In the genomic region with DNA sequence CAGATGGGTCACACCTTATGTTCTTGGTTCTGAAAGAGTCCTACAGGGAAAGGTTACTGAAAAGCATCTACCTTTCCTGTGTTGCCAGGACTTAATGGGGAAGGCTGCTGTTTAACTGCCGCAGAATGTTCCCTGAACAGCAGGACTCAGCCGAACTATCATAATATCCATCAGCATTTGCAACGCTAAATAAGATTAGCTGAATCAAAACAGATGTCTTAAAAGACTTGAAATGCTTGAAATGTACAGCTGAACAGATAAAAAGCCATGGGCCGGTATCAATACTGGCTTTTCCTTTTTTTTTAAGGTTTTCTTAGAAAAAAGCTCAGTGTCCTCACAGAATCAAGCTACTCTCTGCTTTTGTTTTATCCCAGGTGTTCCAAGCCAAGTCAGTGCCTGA, we compare ENCODE assay signal across 19 cellular contexts. TPM values are rescaled to one million over a fixed set of nuclear protein-coding genes. Genes with fewer than 3 reads are reported as not detected.
DNase-seq lines count a peak whose midpoint lies in the region; ATAC-seq, FAIRE-seq and TF ChIP-seq lines count a peak whose summit lies in the region.
"Had no signal": no experiment of that assay in that cellular context is flagged by ENCODE, and none has a peak within 500 bp of the region (broad histone marks: within the 10 kb centered on the region; RNA-seq: fewer than 3 reads in every experiment).

No MANE protein-coding gene starts in this region.

- WGBS in HepG2 (ENCODE audit: low lambda C conversion rate) = 98% methylated on average over 4 of the region's 4 CpGs
- 89% methylated on average over 3 of the region's 4 CpGs for WGBS in right lobe of liver (ENCODE audit: insufficient coverage, low coverage, low lambda C conversion rate, missing lambda C conversion rate)
- WGBS in body of pancreas, 2 donors = 39 to 43% methylated on average over 4 of the region's 4 CpGs

- no peaks in the 10 kb centered on the region for H3K4me1 ChIP-seq in HepG2 (ENCODE audit: insufficient read depth, low read length)
- H3K4me1 ChIP-seq in right lobe of liver = peaks cover 0 to 6% (median 2%) of the 10 kb centered on the region in 4 donors
- peaks cover 51% of the 10 kb centered on the region for H3K4me1 ChIP-seq in body of pancreas
- H3K4me1 ChIP-seq: BE2C had no signal

- no peak overlapping the region for H3K4me2 ChIP-seq in HepG2 (ENCODE audit: low read depth, low read length)

- ATAC-seq in HepG2 (no peak), right lobe of liver (no peak), body of pancreas (no peak), HG03045 (IDR thresholded peaks at IDR 0.05; ENCODE audit: unreplicated experiment) (no peak)
- ATAC-seq in activated naive CD8-positive, alpha-beta T cell treated with anti-CD3 and anti-CD28 coated beads, Interleukin-2, amount 50 U/mL, for 24 hours = no peak

- no peaks in the 10 kb centered on the region for H3K4me1 Mint-ChIP-seq in osteocyte (ENCODE audit: unreplicated experiment)
- H3K4me1 Mint-ChIP-seq in activated naive CD8-positive, alpha-beta T cell treated with anti-CD3 and anti-CD28 coated beads, Interleukin-2, amount 50 U/mL, for 24 hours = no peaks in the 10 kb centered on the region

- TF ChIP-seq POLR2A in HepG2 (IDR thresholded peaks at IDR 0.05; ENCODE audit: insufficient read depth in 1 of 2, low read depth in 2 of 2, low read length in 2 of 2) = no peak
- TF ChIP-seq POLR2A in right lobe of liver (IDR thresholded peaks at IDR 0.05) = no peak
- no peak for TF ChIP-seq POLR2A in body of pancreas (IDR thresholded peaks at IDR 0.05)

- FAIRE-seq in HepG2 (lab: Jason Lieb, UNC) = no peak
- FAIRE-seq: A204.1, G401.6, GM12891 had no signal

- H3K36me3 ChIP-seq in HepG2 (replicated peaks in 1 of 2; ENCODE audit: control insufficient read depth in 1 of 2, insufficient read depth in 2 of 2, low read length in 2 of 2) (peaks cover 14 to 65% of the 10 kb centered on the region in 2 experiments; a peak in 4 of 5 replicates), right lobe of liver (peaks cover 4 to 60% (median 25%) of the 10 kb centered on the region in 4 donors), body of pancreas (replicated peaks in 1 of 2; ENCODE audit: insufficient read depth in 1 of 2, low read depth in 2 of 2) (peaks cover 0 to 3% of the 10 kb centered on the region in 2 donors)
- H3K36me3 ChIP-seq: BE2C had no signal

- H4K20me1 ChIP-seq in HepG2 (ENCODE audit: insufficient read depth, low read length) = no peaks in the 10 kb centered on the region

- H3K27me3 Mint-ChIP-seq in osteocyte (ENCODE audit: unreplicated experiment) = no peaks in the 10 kb centered on the region
- H3K27me3 Mint-ChIP-seq in activated naive CD8-positive, alpha-beta T cell treated with anti-CD3 and anti-CD28 coated beads, Interleukin-2, amount 50 U/mL, for 24 hours = no peaks in the 10 kb centered on the region
- H3K27me3 Mint-ChIP-seq: CD4-positive, alpha-beta memory T cell had no signal

- H3K9me3 Mint-ChIP-seq in osteocyte (ENCODE audit: unreplicated experiment) = no peaks in the 10 kb centered on the region
- H3K9me3 Mint-ChIP-seq in activated naive CD8-positive, alpha-beta T cell treated with anti-CD3 and anti-CD28 coated beads, Interleukin-2, amount 50 U/mL, for 24 hours = no peaks in the 10 kb centered on the region
- H3K9me3 Mint-ChIP-seq: CD4-positive, alpha-beta memory T cell; HFFc6 had no signal

- H3K9me3 ChIP-seq in HepG2 (ENCODE audit: low read length) = no peaks in the 10 kb centered on the region
- no peaks in the 10 kb centered on the region for H3K9me3 ChIP-seq in right lobe of liver
- H3K9me3 ChIP-seq in body of pancreas = no peaks in the 10 kb centered on the region
- H3K9me3 ChIP-seq: BE2C had no signal

- TF ChIP-seq CTCF in HepG2 (CRISPR knock-in tag; IDR thresholded peaks at IDR 0.05) = no peak
- no peak for TF ChIP-seq CTCF in right lobe of liver (IDR thresholded peaks at IDR 0.05)
- TF ChIP-seq CTCF in body of pancreas (IDR thresholded peaks at IDR 0.05) = no peak
- TF ChIP-seq CTCF in osteocyte (IDR thresholded peaks at IDR 0.05) = no peak

- H3K79me2 ChIP-seq in HepG2 (ENCODE audit: insufficient read depth, low read length) = no peaks in the 10 kb centered on the region

- in situ Hi-C loops in HepG2 (cut with HindIII; ENCODE audit: extremely low pct_ligation_motif_present, low pct_unique_long_range_greater_than_20kb) = no loop called here

- H3K27me3 ChIP-seq in HepG2 (ENCODE audit: control insufficient read depth in 1 of 2, insufficient read depth in 2 of 2, low read length in 2 of 2) = no peaks in the 10 kb centered on the region
- no peaks in the 10 kb centered on the region for H3K27me3 ChIP-seq in right lobe of liver
- no peaks in the 10 kb centered on the region for H3K27me3 ChIP-seq in body of pancreas
- H3K27me3 ChIP-seq: BE2C had no signal

- POLR2A ChIA-PET in HepG2 (lab: Yijun Ruan, JAX) = no interaction called here

- no peak overlapping the region for H2AFZ ChIP-seq in HepG2 (ENCODE audit: low read length)

- TF ChIP-seq EP300 in HepG2 (IDR thresholded peaks at IDR 0.05; ENCODE audit: low read depth in 2 of 2, low read length in 2 of 2) (no peak), HepG2 (CRISPR knock-in tag; IDR thresholded peaks at IDR 0.05; ENCODE audit: borderline replicate concordance) (no peak)

- TSS peak; percentile 19 for BruUV-seq in HepG2 (replicated peaks; lab: Mats Ljungman, UMichigan)

- no peak overlapping the region for H3K9ac ChIP-seq in HepG2 (ENCODE audit: insufficient read depth, low read depth, low read length)

- no peak overlapping the region for H3K27ac ChIP-seq in HepG2 (ENCODE audit: extremely low read length, insufficient read depth, low read length)
- H3K27ac ChIP-seq in right lobe of liver = no peak overlapping the region
- H3K27ac ChIP-seq in body of pancreas = peak overlapping the region in 3 of 4 donors; percentile 39 to 49 (median 40)
- H3K27ac ChIP-seq: C4-2B, HL-60 had no signal

- DNase-seq in HepG2 (ENCODE audit: low spot score) (no peak), right lobe of liver (no peak), NCI-H82 treated with DMSO at 0.1 percent for 48 hours (lab: John Stamatoyannopoulos, UW; ENCODE audit: unreplicated experiment) (peak; percentile 25), body of pancreas (no peak), osteocyte (ENCODE audit: extremely low spot score, unreplicated experiment) (no peak)
- DNase-seq in activated naive CD8-positive, alpha-beta T cell treated with anti-CD3 and anti-CD28 coated beads, Interleukin-2, amount 50 U/mL, for 24 hours = no peak
- DNase-seq: BE2C; CD4-positive, alpha-beta memory T cell; DMS79; EL; HCEC 1CT; HFFc6; IMR-90 had no signal

- H3K4me3 ChIP-seq in HepG2 (replicated peaks in 1 of 3; ENCODE audit: insufficient read depth in 1 of 3, low read depth in 2 of 3, low read length in 3 of 3) = no peak overlapping the region
- H3K4me3 ChIP-seq in right lobe of liver = no peak overlapping the region
- no peak overlapping the region for H3K4me3 ChIP-seq in body of pancreas

- no peak overlapping the region for H3K27ac Mint-ChIP-seq in osteocyte (ENCODE audit: unreplicated experiment)
- H3K27ac Mint-ChIP-seq in activated naive CD8-positive, alpha-beta T cell treated with anti-CD3 and anti-CD28 coated beads, Interleukin-2, amount 50 U/mL, for 24 hours = no peak overlapping the region
- H3K27ac Mint-ChIP-seq: HFFc6 had no signal

- CTCF ChIA-PET in HepG2 (lab: Yijun Ruan, JAX; ENCODE audit: low intra/inter-chr PET ratio, low total read pairs) = no interaction called here

- intact Hi-C loops in HepG2 (cut with micrococcal nuclease; ENCODE audit: unreplicated experiment) (no loop called here), right lobe of liver (cut with DNase I) (loop anchor here in 1 of 2 donors (10.0 kb wide), 1 partner anchor 67 kb away; no protein-coding TSS in a partner anchor), body of pancreas (cut with DNase I) (no loop called here)

- H3K4me3 Mint-ChIP-seq in osteocyte (ENCODE audit: unreplicated experiment) = no peak overlapping the region
- H3K4me3 Mint-ChIP-seq in activated naive CD8-positive, alpha-beta T cell treated with anti-CD3 and anti-CD28 coated beads, Interleukin-2, amount 50 U/mL, for 24 hours = no peak overlapping the region
- H3K4me3 Mint-ChIP-seq: CD4-positive, alpha-beta memory T cell; HFFc6 had no signal

- TF ChIP-seq RAD21 in HepG2 (CRISPR knock-in tag; IDR thresholded peaks at IDR 0.05) = no peak

- H3K36me3 Mint-ChIP-seq in osteocyte (ENCODE audit: unreplicated experiment) = peaks cover 33% of the 10 kb centered on the region
- H3K36me3 Mint-ChIP-seq in activated naive CD8-positive, alpha-beta T cell treated with anti-CD3 and anti-CD28 coated beads, Interleukin-2, amount 50 U/mL, for 24 hours (ENCODE audit: low read depth) = peaks cover 33% of the 10 kb centered on the region

RNA-seq across cellular contexts. Expression of a gene that starts 19.7 kb away (rescaled TPM):
- total RNA-seq in HepG2 (2016; rRNA removed; fragmentation: Illumina TruSeq; extraction: Trizol) (14.4 and 16.2 TPM in 2 replicates), right lobe of liver (10 to 100 TPM in 3 of 6 experiments, 1 to 10 TPM in 3; 5.0 to 12.5 (median 9.2) TPM), body of pancreas (10 to 100 TPM; 56.8 to 61.0 TPM), osteocyte (69.6 and 69.9 TPM in 2 replicates)
- total RNA-seq in HepG2 (2016; cell fraction: cytosol; rRNA removed; fragmentation: Illumina TruSeq; extraction: Trizol; ENCODE audit: low read depth) = 3.0 and 3.3 TPM in 2 replicates
- total RNA-seq in HepG2 (2016; cell fraction: insoluble cytoplasmic fraction; rRNA removed; fragmentation: Illumina TruSeq; extraction: Trizol) = 8.8 and 17.7 TPM in 2 replicates
- total RNA-seq in HepG2 (2016; cell fraction: membrane; rRNA removed; fragmentation: Illumina TruSeq; extraction: Trizol) = 9.8 and 12.1 TPM in 2 replicates
- total RNA-seq in HepG2 (2016; cell fraction: nucleus; rRNA removed; fragmentation: Illumina TruSeq; extraction: Trizol) = 17.5 and 18.8 TPM in 2 replicates
- polyA plus RNA-seq in HepG2 (2011; rRNA removed) = 13.2 and 20.1 TPM in 2 replicates
- 10.6 and 20.7 TPM in 2 replicates for polyA plus RNA-seq in HepG2 (2011; cell fraction: cytosol; rRNA removed)
- polyA plus RNA-seq in HepG2 (2011; cell fraction: nucleus; rRNA removed) = 55.3 TPM in 2 replicates
- 12.3 and 21.9 TPM in 2 replicates for polyA plus RNA-seq in HepG2 (2012)
- polyA plus RNA-seq in HepG2 (2016; cell fraction: cytosol; fragmentation: Illumina TruSeq; extraction: Trizol; ENCODE audit: low read depth) = 4.2 and 5.1 TPM in 2 replicates
- polyA plus RNA-seq in HepG2 (2016; cell fraction: insoluble cytoplasmic fraction; fragmentation: Illumina TruSeq; extraction: Trizol; ENCODE audit: low read depth) = 10.4 and 14.1 TPM in 2 replicates
- polyA plus RNA-seq in HepG2 (2016; cell fraction: membrane; fragmentation: Illumina TruSeq; extraction: Trizol; ENCODE audit: low read depth) = 8.9 and 9.5 TPM in 2 replicates
- polyA plus RNA-seq in HepG2 (2016; cell fraction: nucleus; fragmentation: Illumina TruSeq; extraction: Trizol; ENCODE audit: insufficient read depth, low read depth) = 30.5 and 36.7 TPM in 2 replicates
- polyA minus RNA-seq in HepG2 (2011; rRNA and poly(A)+ RNA removed; ENCODE audit: low replicate concordance) = 32.4 and 84.8 TPM in 2 replicates
- polyA minus RNA-seq in HepG2 (2011; cell fraction: cytosol; rRNA and poly(A)+ RNA removed) = 26.9 and 31.8 TPM in 2 replicates
- polyA minus RNA-seq in HepG2 (2011; cell fraction: nucleus; rRNA and poly(A)+ RNA removed) = 9.3 and 18.5 TPM in 2 replicates

RNA-seq across cellular contexts. Expression of a gene that starts 22.4 kb away (rescaled TPM):
- total RNA-seq in HepG2 (2016; rRNA removed; fragmentation: Illumina TruSeq; extraction: Trizol) = 142 and 174 TPM in 2 replicates
- total RNA-seq in HepG2 (2016; cell fraction: cytosol; rRNA removed; fragmentation: Illumina TruSeq; extraction: Trizol; ENCODE audit: low read depth) = 51.4 and 55.9 TPM in 2 replicates
- 149 and 181 TPM in 2 replicates for total RNA-seq in HepG2 (2016; cell fraction: insoluble cytoplasmic fraction; rRNA removed; fragmentation: Illumina TruSeq; extraction: Trizol)
- total RNA-seq in HepG2 (2016; cell fraction: membrane; rRNA removed; fragmentation: Illumina TruSeq; extraction: Trizol) = 63.6 and 75.1 TPM in 2 replicates
- 52.4 and 60.7 TPM in 2 replicates for total RNA-seq in HepG2 (2016; cell fraction: nucleus; rRNA removed; fragmentation: Illumina TruSeq; extraction: Trizol)
- 110 and 136 TPM in 2 replicates for polyA plus RNA-seq in HepG2 (2011; rRNA removed)
- 90.5 and 93.2 TPM in 2 replicates for polyA plus RNA-seq in HepG2 (2011; cell fraction: cytosol; rRNA removed)
- polyA plus RNA-seq in HepG2 (2011; cell fraction: nucleus; rRNA removed) = 32.8 and 36.9 TPM in 2 replicates
- polyA plus RNA-seq in HepG2 (2012) = 57.3 and 68.1 TPM in 2 replicates
- polyA plus RNA-seq in HepG2 (2016; cell fraction: cytosol; fragmentation: Illumina TruSeq; extraction: Trizol; ENCODE audit: low read depth) = 39.4 and 46.4 TPM in 2 replicates
- 164 and 177 TPM in 2 replicates for polyA plus RNA-seq in HepG2 (2016; cell fraction: insoluble cytoplasmic fraction; fragmentation: Illumina TruSeq; extraction: Trizol; ENCODE audit: low read depth)
- 45.2 and 45.6 TPM in 2 replicates for polyA plus RNA-seq in HepG2 (2016; cell fraction: membrane; fragmentation: Illumina TruSeq; extraction: Trizol; ENCODE audit: low read depth)
- 71.0 and 75.4 TPM in 2 replicates for polyA plus RNA-seq in HepG2 (2016; cell fraction: nucleus; fragmentation: Illumina TruSeq; extraction: Trizol; ENCODE audit: insufficient read depth, low read depth)
- polyA minus RNA-seq in HepG2 (2011; rRNA and poly(A)+ RNA removed; ENCODE audit: low replicate concordance) = 49.9 and 135 TPM in 2 replicates
- 48.1 and 57.8 TPM in 2 replicates for polyA minus RNA-seq in HepG2 (2011; cell fraction: cytosol; rRNA and poly(A)+ RNA removed)
- polyA minus RNA-seq in HepG2 (2011; cell fraction: nucleus; rRNA and poly(A)+ RNA removed) = 35.9 and 50.1 TPM in 2 replicates
- 100 to 1,000 TPM; 139 to 244 (median 178) TPM for total RNA-seq in right lobe of liver
- 10 to 100 TPM; 38.9 to 59.4 TPM for total RNA-seq in body of pancreas
- 56.5 and 69.0 TPM in 2 replicates for total RNA-seq in osteocyte

RNA-seq across cellular contexts. Expression of a gene that starts 51.0 kb away (rescaled TPM):
- 0.21 and 1.1 TPM in 2 replicates for total RNA-seq in HepG2 (2016; rRNA removed; fragmentation: Illumina TruSeq; extraction: Trizol)
- total RNA-seq in HepG2 (2016; cell fraction: cytosol; rRNA removed; fragmentation: Illumina TruSeq; extraction: Trizol; ENCODE audit: low read depth) = 0.40 and 0.62 TPM in 2 replicates
- 0.27 and 0.93 TPM in 2 replicates for total RNA-seq in HepG2 (2016; cell fraction: insoluble cytoplasmic fraction; rRNA removed; fragmentation: Illumina TruSeq; extraction: Trizol)
- total RNA-seq in HepG2 (2016; cell fraction: membrane; rRNA removed; fragmentation: Illumina TruSeq; extraction: Trizol) = 0.37 and 0.38 TPM in 2 replicates
- 0.66 and 1.8 TPM in 2 replicates for total RNA-seq in HepG2 (2016; cell fraction: nucleus; rRNA removed; fragmentation: Illumina TruSeq; extraction: Trizol)
- 1.4 and 2.1 TPM in 2 replicates for polyA plus RNA-seq in HepG2 (2011; rRNA removed)
- polyA plus RNA-seq in HepG2 (2011; cell fraction: cytosol; rRNA removed) = 1.5 and 1.8 TPM in 2 replicates
- 3.8 and 4.2 TPM in 2 replicates for polyA plus RNA-seq in HepG2 (2011; cell fraction: nucleus; rRNA removed)
- 1.1 and 1.6 TPM in 2 replicates for polyA plus RNA-seq in HepG2 (2012)
- 1.2 and 1.3 TPM in 2 replicates for polyA plus RNA-seq in HepG2 (2016; cell fraction: cytosol; fragmentation: Illumina TruSeq; extraction: Trizol; ENCODE audit: low read depth)
- 0.25 and 0.36 TPM in 2 replicates for polyA plus RNA-seq in HepG2 (2016; cell fraction: insoluble cytoplasmic fraction; fragmentation: Illumina TruSeq; extraction: Trizol; ENCODE audit: low read depth)
- 0.59 and 0.74 TPM in 2 replicates for polyA plus RNA-seq in HepG2 (2016; cell fraction: membrane; fragmentation: Illumina TruSeq; extraction: Trizol; ENCODE audit: low read depth)
- polyA plus RNA-seq in HepG2 (2016; cell fraction: nucleus; fragmentation: Illumina TruSeq; extraction: Trizol; ENCODE audit: insufficient read depth, low read depth) = 1.4 and 2.5 TPM in 2 replicates
- 1.7 TPM in 1 of 2 replicates, not detected in the other for polyA minus RNA-seq in HepG2 (2011; rRNA and poly(A)+ RNA removed; ENCODE audit: low replicate concordance)
- polyA minus RNA-seq in HepG2 (2011; cell fraction: cytosol; rRNA and poly(A)+ RNA removed) = 0.62 TPM in 1 of 2 replicates, not detected in the other
- polyA minus RNA-seq in HepG2 (2011; cell fraction: nucleus; rRNA and poly(A)+ RNA removed) = 1.4 TPM in 1 of 2 replicates, not detected in the other
- total RNA-seq in right lobe of liver = 1 to 10 TPM in 2 of 6 experiments, under 1 TPM in 1, not detected in 3; 0.35 to 1.3 (median 1.2) TPM
- 10 to 100 TPM in 1 of 2 donors, 1 to 10 TPM in 1; 1.3 to 13.5 TPM for total RNA-seq in body of pancreas
- total RNA-seq in osteocyte = 169 and 172 TPM in 2 replicates
- total RNA-seq: CD4-positive, alpha-beta memory T cell had no signal
- polyA plus RNA-seq: CD4-positive, alpha-beta memory T cell had no signal

Comparison
In these comparisons a context has a peak if more than half of its experiments do, and no peak if none do; other contexts are left out.
1. H3K27ac ChIP-seq: peak in body of pancreas (3 of 4); none in HepG2 (single experiment) and right lobe of liver (0 of 3).
2. RNA of a gene that starts 51.0 kb away (total RNA-seq): 169 to 172 TPM in osteocyte; 1.3 to 13.5 TPM in body of pancreas, 0.21 to 1.8 TPM in HepG2 and 0.35 to 1.3 TPM in right lobe of liver; every median in the first group is over 10 times any median in the second.